In the genomic region with DNA sequence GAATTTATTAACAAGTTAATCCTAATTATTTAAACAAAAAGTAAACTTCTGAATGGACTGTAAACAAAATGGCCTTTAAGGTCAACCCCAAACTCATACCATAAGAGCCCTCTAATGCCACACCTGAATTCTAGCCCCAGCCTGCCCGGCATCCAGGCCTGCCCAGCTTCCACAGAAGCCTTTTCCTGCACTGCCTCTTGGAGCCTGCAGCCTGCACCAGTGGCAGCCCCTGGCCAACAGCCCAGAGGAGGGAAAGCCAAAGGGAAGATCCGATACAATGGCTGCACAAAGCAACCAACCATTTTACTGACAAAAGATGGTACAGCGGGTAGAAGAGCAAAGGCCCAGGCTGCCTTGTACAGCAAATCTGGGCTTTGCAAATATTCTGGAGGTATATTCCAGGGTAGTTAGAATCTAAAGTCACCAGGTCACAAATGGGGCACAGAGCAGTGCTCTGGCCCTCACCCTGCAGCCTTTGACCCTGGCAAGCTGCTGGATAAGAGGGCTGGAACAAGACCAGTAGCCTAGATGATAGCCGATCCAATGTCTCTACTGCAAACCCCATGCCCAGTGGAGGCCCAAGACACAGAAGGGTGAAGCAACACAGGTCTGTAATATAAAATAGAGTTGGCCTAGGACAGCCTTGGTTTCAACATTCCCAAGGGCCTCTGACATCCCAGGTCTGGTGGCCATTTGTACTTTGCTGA, we compare ENCODE assay signal across 21 cellular contexts. TPM values are rescaled to one million over a fixed set of nuclear protein-coding genes. Genes with fewer than 3 reads are reported as not detected.
DNase-seq lines count a peak whose midpoint lies in the region; ATAC-seq and TF ChIP-seq lines count a peak whose summit lies in the region.
"Had no signal": no experiment of that assay in that cellular context is flagged by ENCODE, and none has a peak within 500 bp of the region (broad histone marks: within the 10 kb centered on the region; RNA-seq: fewer than 3 reads in every experiment).

No MANE protein-coding gene starts in this region.

- WGBS in prostate gland: 59% methylated on average over 4 of the region's 4 CpGs

- H3K4me1 ChIP-seq in right atrium auricular region (peaks cover 0 to 12% of the 10 kb centered on the region in 2 donors), lower lobe of right lung (peaks cover 12% of the 10 kb centered on the region), upper lobe of right lung (peaks cover 10% of the 10 kb centered on the region), prostate gland (replicated peaks) (no peaks in the 10 kb centered on the region)

- H3K4me3 ChIP-seq in right atrium auricular region: no peak overlapping the region
- H3K4me3 ChIP-seq in dorsolateral prefrontal cortex: no peak overlapping the region
- H3K4me3 ChIP-seq in lower lobe of right lung: no peak overlapping the region
- H3K4me3 ChIP-seq in upper lobe of right lung: no peak overlapping the region
- H3K4me3 ChIP-seq in prostate gland: no peak overlapping the region
- H3K4me3 ChIP-seq: heart right ventricle had no signal

- H3K27ac ChIP-seq in right atrium auricular region (no peak overlapping the region), dorsolateral prefrontal cortex (peak overlapping the region in 58 of 59 donors; percentile 5 to 99 (median 88)), lower lobe of right lung (no peak overlapping the region), upper lobe of right lung (no peak overlapping the region), prostate gland (no peak overlapping the region)
- H3K27ac ChIP-seq: heart right ventricle had no signal

- H3K9me3 ChIP-seq in right atrium auricular region (no peaks in the 10 kb centered on the region), lower lobe of right lung (no peaks in the 10 kb centered on the region), upper lobe of right lung (no peaks in the 10 kb centered on the region), prostate gland (no peaks in the 10 kb centered on the region)
- H3K9me3 ChIP-seq: heart right ventricle had no signal

- DNase-seq in Right ventricle myocardium superior (no peak), right atrium auricular region (ENCODE audit: low spot score) (no peak), dorsolateral prefrontal cortex (peak in 9 of 10 donors; percentile 55 to 75 (median 66)), lower lobe of right lung (peak; percentile 51), upper lobe of right lung (no peak), Kasumi-1 (lab: John Stamatoyannopoulos, UW) (no peak), NCI-H187 (lab: John Stamatoyannopoulos, UW) (no peak), prostate gland (ENCODE audit: low spot score) (no peak)
- DNase-seq: activated CD4-positive, CD25-positive, alpha-beta regulatory T cell treated with anti-CD3 and anti-CD28 coated beads, Interleukin-2, amount 50 U/mL, for 72 hours; activated naive CD4-positive, alpha-beta T cell treated with anti-CD3 and anti-CD28 coated beads, Interleukin-2, amount 10 ng/mL, durations not matched to agents 7 days and 5 days; activated T-cell treated with anti-CD3 and anti-CD28 coated beads, Interleukin-2, amount 50 U/mL, for 4 hours; cortex of kidney; DND-41; heart right ventricle; NCI-H1092 treated with DMSO at 0.1 percent for 48 hours; NCI-H2081 treated with DMSO at 0.1 percent for 48 hours; SIG-M5; stimulated activated CD4-positive, alpha-beta T cell treated with anti-CD3 and anti-CD28 coated beads, Interleukin-2, amount 100 ng/mL, for 48 hours; stimulated activated naive CD4-positive, alpha-beta T cell; trophoblast cell had no signal

- TF ChIP-seq POLR2A in prostate gland (IDR thresholded peaks at IDR 0.05): no peak

- intact Hi-C loops in Right ventricle myocardium superior (cut with DNase I): loop anchor here (5.0 to 10.0 kb wide), 2 partner anchors 282 to 385 kb away; no protein-coding TSS in a partner anchor
- intact Hi-C loops in dorsolateral prefrontal cortex (cut with DNase I): loop anchor here (5.0 kb wide), 5 partner anchors 33 to 483 kb away; partner anchors contain the start of genes LIPA (in 2 of the 2), IFIT1 (in 1 of the 2) and KIF20B (in 1 of the 2)
- intact Hi-C loops in lower lobe of right lung (cut with DNase I): loop anchor here (10.0 kb wide), 3 partner anchors 195 to 385 kb away; no protein-coding TSS in a partner anchor
- intact Hi-C loops in upper lobe of right lung (cut with DNase I): loop anchor here (10.0 kb wide), 2 partner anchors 285 to 385 kb away; no protein-coding TSS in a partner anchor
- intact Hi-C loops in prostate gland (cut with DNase I): loop anchor here (5.0 kb wide), 1 partner anchor 382 kb away; no protein-coding TSS in a partner anchor

- no peaks in the 10 kb centered on the region for H3K36me3 ChIP-seq in right atrium auricular region
- peaks cover 22% of the 10 kb centered on the region for H3K36me3 ChIP-seq in lower lobe of right lung
- peaks cover 25% of the 10 kb centered on the region for H3K36me3 ChIP-seq in upper lobe of right lung
- no peaks in the 10 kb centered on the region for H3K36me3 ChIP-seq in prostate gland

- H3K27me3 ChIP-seq in right atrium auricular region (no peaks in the 10 kb centered on the region), dorsolateral prefrontal cortex (no peaks in the 10 kb centered on the region), lower lobe of right lung (ENCODE audit: low read depth) (no peaks in the 10 kb centered on the region), upper lobe of right lung (no peaks in the 10 kb centered on the region), prostate gland (replicated peaks; ENCODE audit: insufficient read depth) (no peaks in the 10 kb centered on the region)
- H3K27me3 ChIP-seq: heart right ventricle had no signal

- ATAC-seq in Right ventricle myocardium superior (ENCODE audit: poor library complexity) (peak; percentile 43), lower lobe of right lung (peak in 1 of 2 donors; percentile 69), upper lobe of right lung (peak; percentile 73)
- ATAC-seq: activated T-cell treated with anti-CD3 and anti-CD28 coated beads, Interleukin-2, amount 50 U/mL, for 4 hours had no signal

- TF ChIP-seq CTCF in right atrium auricular region (IDR thresholded peaks at IDR 0.05) (no peak), dorsolateral prefrontal cortex (IDR thresholded peaks at IDR 0.05 in 54 of 56, conservative IDR thresholded peaks at IDR 0.05 in 2 of 56; ENCODE audit: low read depth in 1 of 56, partially characterized antibody in 56 of 56) (peak in 15 of 56 donors; percentile 4 to 40 (median 23)), lower lobe of right lung (IDR thresholded peaks at IDR 0.05) (no peak), upper lobe of right lung (IDR thresholded peaks at IDR 0.05) (no peak), prostate gland (IDR thresholded peaks at IDR 0.05) (no peak)

RNA-seq across cellular contexts. Expression of gene CH25H, which starts 12.5 kb away (rescaled TPM):
- total RNA-seq in Right ventricle myocardium superior: 0.22 TPM
- total RNA-seq in right atrium auricular region: 1 to 10 TPM in 1 of 2 donors, under 1 TPM in 1; 0.98 to 1.8 TPM
- total RNA-seq in dorsolateral prefrontal cortex: 1 to 10 TPM in 108 of 120 experiments, under 1 TPM in 12; 0.35 to 8.8 (median 2.3) TPM
- 4.4 TPM for total RNA-seq in lower lobe of right lung
- 7.8 TPM for total RNA-seq in upper lobe of right lung
- total RNA-seq in prostate gland: 1 to 10 TPM; 1.1 to 1.6 TPM
- total RNA-seq: B cell had no signal

RNA-seq across cellular contexts. Expression of gene LIPA, which starts 31.9 kb away (rescaled TPM):
- total RNA-seq in Right ventricle myocardium superior (18.0 TPM), right atrium auricular region (10 to 100 TPM; 17.6 to 25.7 TPM), dorsolateral prefrontal cortex (100 to 1,000 TPM in 33 of 120 experiments, 10 to 100 TPM in 87; 39.5 to 269 (median 82.3) TPM), lower lobe of right lung (174 TPM), upper lobe of right lung (194 TPM), prostate gland (10 to 100 TPM; 25.6 to 37.2 TPM)

Comparison
In these comparisons a context has a peak if more than half of its experiments do, and no peak if none do; other contexts are left out.
1. DNase-seq: peak in dorsolateral prefrontal cortex (9 of 10) and lower lobe of right lung (single experiment); none in Right ventricle myocardium superior (single experiment), right atrium auricular region (single experiment), upper lobe of right lung (single experiment), Kasumi-1 (0 of 2), NCI-H187 (0 of 2) and prostate gland (single experiment).
2. H3K27ac ChIP-seq: peak in dorsolateral prefrontal cortex (58 of 59); none in right atrium auricular region (0 of 2), lower lobe of right lung (single experiment), upper lobe of right lung (single experiment) and prostate gland (0 of 2).